Comparison of ENCODE assay signal across 19 cellular contexts in the genomic region with DNA sequence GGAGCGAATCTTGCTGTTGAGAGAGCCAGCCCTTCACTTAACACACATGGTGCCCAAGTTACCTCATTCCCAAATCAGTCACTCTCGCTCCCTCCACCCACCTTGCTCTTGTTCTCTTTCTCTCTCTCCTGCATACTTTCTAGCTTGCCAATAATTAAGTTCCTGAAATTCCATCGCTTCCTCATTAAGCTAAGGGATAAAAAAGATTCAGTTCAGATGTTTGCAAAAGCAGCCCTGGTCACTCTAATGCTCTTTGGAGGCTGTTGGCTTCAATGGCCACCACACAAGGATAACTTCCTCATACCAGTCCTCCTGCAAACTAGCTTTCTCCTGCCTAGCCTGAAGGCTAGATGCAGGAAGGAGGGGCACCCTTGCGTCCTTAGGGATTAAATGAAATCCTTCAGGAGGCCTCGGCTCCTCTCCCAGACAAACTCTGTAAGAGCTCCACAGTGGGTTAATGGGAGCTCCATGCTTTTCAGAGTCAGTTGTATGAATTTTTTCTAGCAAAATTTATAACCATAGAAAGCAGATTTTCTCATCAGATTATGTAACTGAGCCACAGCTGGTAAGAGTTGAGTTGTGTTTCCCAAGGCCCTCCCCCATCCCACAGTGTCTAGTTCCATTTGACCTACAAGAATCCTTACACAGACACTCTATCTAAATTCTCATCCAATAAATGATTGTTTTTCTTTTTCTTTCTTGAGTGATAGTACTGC.
DNase-seq lines count a peak whose midpoint lies in the region; ATAC-seq, FAIRE-seq and TF ChIP-seq lines count a peak whose summit lies in the region.
"Had no signal": no experiment of that assay in that cellular context is flagged by ENCODE, and none has a peak within 500 bp of the region (broad histone marks: within the 10 kb centered on the region; RNA-seq: fewer than 3 reads in every experiment).

No MANE protein-coding gene starts in this region.

- DNase-seq in NOMO-1 treated with DMSO at 0.1 percent for 48 hours (lab: John Stamatoyannopoulos, UW; ENCODE audit: unreplicated experiment) (peak; percentile 30), NOMO-1 treated with dmso at 0.1 percent for 144 hours (lab: John Stamatoyannopoulos, UW; ENCODE audit: unreplicated experiment) (no peak), M059J (ENCODE audit: low read depth) (peak; percentile 26), esophagus muscularis mucosa (ENCODE audit: extremely low spot score) (peak; percentile 50), pancreas (peak in 2 of 6 donors; percentile 11 to 25), hypothalamus (lab: John Stamatoyannopoulos, UW) (no peak), SW480 (ENCODE audit: low spot score) (no peak)
- DNase-seq: activated B cell treated with CpG ODN at 0.5 μM for 24 hours; activated CD4-positive, alpha-beta T cell treated with anti-CD3 and anti-CD28 coated beads, Interleukin-2, amount 50 U/mL, for 48 hours; activated naive CD4-positive, alpha-beta T cell; NCI-H526 treated with DMSO at 0.1 percent for 48 hours; OCI-M1; right cardiac atrium had no signal

- H3K4me3 ChIP-seq in esophagus muscularis mucosa (no peak overlapping the region), pancreas (no peak overlapping the region)
- H3K4me3 ChIP-seq: BLaER1 had no signal

- H3K36me3 ChIP-seq in esophagus muscularis mucosa = no peaks in the 10 kb centered on the region
- H3K36me3 ChIP-seq in pancreas = no peaks in the 10 kb centered on the region
- H3K36me3 ChIP-seq: BLaER1, neutrophil had no signal

- peaks cover 0 to 6% (median 0%) of the 10 kb centered on the region in 4 donors for H3K4me1 ChIP-seq in esophagus muscularis mucosa
- H3K4me1 ChIP-seq in pancreas = no peaks in the 10 kb centered on the region
- H3K4me1 ChIP-seq: BLaER1 had no signal

- ATAC-seq in pancreas (peak; percentile 28 to 78 (median 70)), GM18502 (IDR thresholded peaks at IDR 0.05; ENCODE audit: poor library complexity, unreplicated experiment) (no peak)
- ATAC-seq: esophagus mucosa had no signal

- TF ChIP-seq POLR2A in esophagus muscularis mucosa (IDR thresholded peaks at IDR 0.05; ENCODE audit: low read depth) = no peak

- H3K27me3 ChIP-seq in esophagus muscularis mucosa (no peaks in the 10 kb centered on the region), pancreas (no peaks in the 10 kb centered on the region)
- H3K27me3 ChIP-seq: BLaER1, neutrophil had no signal

- intact Hi-C loops in esophagus muscularis mucosa (cut with DNase I) (no loop called here), pancreas (cut with DNase I) (no loop called here)

- no peak for FAIRE-seq in pancreas (lab: Jason Lieb, UNC)
- FAIRE-seq: D721Med, urothelium cell line had no signal

- TF ChIP-seq CTCF in esophagus muscularis mucosa (IDR thresholded peaks at IDR 0.05) (no peak), pancreas (IDR thresholded peaks at IDR 0.05) (no peak)

- H3K27ac ChIP-seq in esophagus muscularis mucosa (replicated peaks in 1 of 4) (no peak overlapping the region), pancreas (peak overlapping the region in 1 of 4 donors; percentile 16)
- H3K27ac ChIP-seq: BLaER1, neutrophil had no signal

- WGBS in esophagus muscularis mucosa = 78% methylated on average over 5 of the region's 5 CpGs
- 59% methylated on average over 5 of the region's 5 CpGs for WGBS in pancreas, 2 donors

- TF ChIP-seq EP300 in esophagus muscularis mucosa (IDR thresholded peaks at IDR 0.05) = no peak

- H3K9me3 ChIP-seq in esophagus muscularis mucosa (no peaks in the 10 kb centered on the region), pancreas (no peaks in the 10 kb centered on the region)
- H3K9me3 ChIP-seq: BLaER1, neutrophil had no signal

Comparison
In these comparisons a context has a peak if more than half of its experiments do, and no peak if none do; other contexts are left out.
1. DNase-seq: peak in NOMO-1 treated with DMSO at 0.1 percent for 48 hours (single experiment), M059J (single experiment) and esophagus muscularis mucosa (single experiment); none in NOMO-1 treated with dmso at 0.1 percent for 144 hours (single experiment), hypothalamus (0 of 51) and SW480 (single experiment).